In genomic region chr5:122356868-122357267, GRCh38 we compare ENCODE assay signal across 14 cellular contexts. TPM values are rescaled to one million over a fixed set of nuclear protein-coding genes. Genes with fewer than 3 reads are reported as not detected.
DNase-seq lines count a peak whose midpoint lies in the region; ATAC-seq and TF ChIP-seq lines count a peak whose summit lies in the region.
"Had no signal": no experiment of that assay in that cellular context is flagged by ENCODE, and none has a peak within 500 bp of the region (broad histone marks: within the 10 kb centered on the region; RNA-seq: fewer than 3 reads in every experiment).

No MANE protein-coding gene starts in this region.

- H3K9me3 ChIP-seq in H9 (ENCODE audit: control insufficient read depth, low read depth, low read length) = no peaks in the 10 kb centered on the region
- H3K9me3 ChIP-seq in spleen = no peaks in the 10 kb centered on the region
- H3K9me3 ChIP-seq: BLaER1 treated with 17β-estradiol and CSF1 and Interleukin-3, amounts not matched to agents 10 nM and 100 nM had no signal

- H3K23me2 ChIP-seq in H9 (ENCODE audit: insufficient read length, low read depth, low read length, poor library complexity, severe bottlenecking) = no peaks in the 10 kb centered on the region

- H3K4me1 Mint-ChIP-seq in H9 (peaks cover 41 to 55% of the 10 kb centered on the region in 2 experiments), endothelial cell (ENCODE audit: unreplicated experiment) (peaks cover 42% of the 10 kb centered on the region)
- H3K4me1 Mint-ChIP-seq: CD4-positive, CD25-positive, alpha-beta regulatory T cell had no signal

- H3K4me3 ChIP-seq in mesendoderm (ENCODE audit: low read length) (no peak overlapping the region), spleen (no peak overlapping the region)
- H3K4me3 ChIP-seq: BLaER1 treated with 17β-estradiol and CSF1 and Interleukin-3, amounts not matched to agents 10 nM and 100 nM had no signal

- H3K4me1 ChIP-seq in H9 (ENCODE audit: insufficient read depth, low read length) (peaks cover 4% of the 10 kb centered on the region; the same call in 1 of the 2 replicates), mesendoderm (ENCODE audit: control insufficient read depth, low read depth, low read length) (no peaks in the 10 kb centered on the region), spleen (peaks cover 0 to 13% (median 0%) of the 10 kb centered on the region in 6 donors)
- H3K4me1 ChIP-seq: BLaER1 treated with 17β-estradiol and CSF1 and Interleukin-3, amounts not matched to agents 10 nM and 100 nM had no signal

- H3K27ac Mint-ChIP-seq in H9 = peak overlapping the region in 2 of 3 experiments; percentile 44 to 45; a peak in 5 of 7 replicates
- H3K27ac Mint-ChIP-seq in endothelial cell (ENCODE audit: unreplicated experiment) = peak overlapping the region; percentile 22
- H3K27ac Mint-ChIP-seq: CD4-positive, CD25-positive, alpha-beta regulatory T cell had no signal

- H2BK20ac ChIP-seq in H9 (ENCODE audit: low read depth, low read length, poor library complexity, severe bottlenecking) = peak overlapping the region; percentile 26

- no peak overlapping the region for H2BK15ac ChIP-seq in H9 (ENCODE audit: low read depth, low read length)
- no peak overlapping the region for H2BK15ac ChIP-seq in mesendoderm (replicated peaks; ENCODE audit: low read depth)

- no peak overlapping the region for H3K23ac ChIP-seq in H9 (ENCODE audit: insufficient read length, low read depth, low read length)
- no peak overlapping the region for H3K23ac ChIP-seq in mesendoderm (ENCODE audit: low read length)

- H3K4me3 Mint-ChIP-seq in H9 = no peak overlapping the region
- H3K4me3 Mint-ChIP-seq in endothelial cell (ENCODE audit: unreplicated experiment) = no peak overlapping the region
- H3K4me3 Mint-ChIP-seq: CD4-positive, CD25-positive, alpha-beta regulatory T cell had no signal

- intact Hi-C loops in spleen (cut with DNase I; ENCODE audit: low total_unique reads) = no loop called here

- H3K56ac ChIP-seq in H9 (ENCODE audit: insufficient read length, low read depth, low read length) = no peak overlapping the region
- no peak overlapping the region for H3K56ac ChIP-seq in mesendoderm (ENCODE audit: low read length)

- no peak overlapping the region for H3K9ac ChIP-seq in H9 (ENCODE audit: extremely low read depth, insufficient read length, low read length)
- no peak overlapping the region for H3K9ac ChIP-seq in mesendoderm (ENCODE audit: low read length)
- H3K9ac ChIP-seq: BLaER1 treated with 17β-estradiol and CSF1 and Interleukin-3, amounts not matched to agents 10 nM and 100 nM had no signal

- WGBS in H9 (ENCODE audit: extremely low coverage, insufficient read length, low lambda C conversion rate) = no CpG with 5 or more reads among the region's 2 CpGs
- WGBS in mesendoderm (ENCODE audit: extremely low coverage, insufficient coverage, low lambda C conversion rate) = no CpG with 5 or more reads among the region's 2 CpGs
- WGBS in spleen, 5 donors = 47 to 76% (median 61%) methylated on average over 2 of the region's 2 CpGs

- H3K9me3 Mint-ChIP-seq in H9 (no peaks in the 10 kb centered on the region), endothelial cell (ENCODE audit: unreplicated experiment) (no peaks in the 10 kb centered on the region)

- H2BK12ac ChIP-seq in H9 (ENCODE audit: insufficient read length, low read depth, low read length) = no peak overlapping the region

- H3K27me3 ChIP-seq in H9 (ENCODE audit: insufficient read depth, low read length) (no peaks in the 10 kb centered on the region), mesendoderm (ENCODE audit: insufficient read depth, low read length, poor library complexity) (no peaks in the 10 kb centered on the region), spleen (replicated peaks in 1 of 7) (no peaks in the 10 kb centered on the region)
- H3K27me3 ChIP-seq: BLaER1 treated with 17β-estradiol and CSF1 and Interleukin-3, amounts not matched to agents 10 nM and 100 nM had no signal

- H3K27ac ChIP-seq in H9 (ENCODE audit: insufficient read length, low read depth, low read length) (no peak overlapping the region), mesendoderm (ENCODE audit: low read depth, low read length) (no peak overlapping the region), spleen (peak overlapping the region in 7 of 8 donors; percentile 14 to 84 (median 73))
- H3K27ac ChIP-seq: BLaER1 treated with 17β-estradiol and CSF1 and Interleukin-3, amounts not matched to agents 10 nM and 100 nM; HL-60 had no signal

- H3K4me2 ChIP-seq in H9 (ENCODE audit: insufficient read depth, insufficient read length, low read length) = no peak overlapping the region
- H3K4me2 ChIP-seq in mesendoderm (ENCODE audit: low read length) = no peak overlapping the region
- H3K4me2 ChIP-seq: BLaER1 treated with 17β-estradiol and CSF1 and Interleukin-3, amounts not matched to agents 10 nM and 100 nM had no signal

- H3K14ac ChIP-seq in H9 (ENCODE audit: insufficient read depth, low read length) = no peak overlapping the region

- TF ChIP-seq CTCF in H9 (conservative IDR thresholded peaks at IDR 0.05) (no peak), endothelial cell (IDR thresholded peaks at IDR 0.05; ENCODE audit: unreplicated experiment) (no peak), spleen (IDR thresholded peaks at IDR 0.05 in 8 of 11, conservative IDR thresholded peaks at IDR 0.05 in 3 of 11) (no peak)

- no peak overlapping the region for H4K91ac ChIP-seq in H9 (ENCODE audit: insufficient read length, low read depth, low read length)

- H2BK5ac ChIP-seq in H9 (ENCODE audit: insufficient read length, low read length) = no peak overlapping the region
- no peak overlapping the region for H2BK5ac ChIP-seq in mesendoderm (ENCODE audit: low read length)

- H3K79me2 ChIP-seq in H9 (ENCODE audit: insufficient read depth, low read length) (no peaks in the 10 kb centered on the region), mesendoderm (ENCODE audit: control insufficient read depth, insufficient read depth, low read length) (no peaks in the 10 kb centered on the region)

- peak in 1 of 3 donors; percentile 33 for TF ChIP-seq POLR2A in spleen (IDR thresholded peaks at IDR 0.05)

- H3K36me3 Mint-ChIP-seq in H9 (ENCODE audit: insufficient read depth in 1 of 3, low read depth in 3 of 3) = peaks cover 0 to 3% (median 0%) of the 10 kb centered on the region in 3 experiments; a peak in 1 of 7 replicates
- H3K36me3 Mint-ChIP-seq in endothelial cell (ENCODE audit: low read depth, unreplicated experiment) = peaks cover 23% of the 10 kb centered on the region
- H3K36me3 Mint-ChIP-seq: CD4-positive, CD25-positive, alpha-beta regulatory T cell had no signal

- H3T11ph ChIP-seq in H9 (ENCODE audit: low read length) = no peak overlapping the region

- H3K27me3 Mint-ChIP-seq in H9 (ENCODE audit: low read depth) = 0 out of 2 replicates have a peak, but pooled peaks cover 2% of the 10 kb centered on the region
- peaks cover 6% of the 10 kb centered on the region for H3K27me3 Mint-ChIP-seq in endothelial cell (ENCODE audit: unreplicated experiment)
- H3K27me3 Mint-ChIP-seq: CD4-positive, CD25-positive, alpha-beta regulatory T cell had no signal

- H2AK5ac ChIP-seq in H9 (ENCODE audit: insufficient read length, low read length) (no peak overlapping the region), mesendoderm (ENCODE audit: low read length) (no peak overlapping the region)

- no peak for ATAC-seq in GM18868 (IDR thresholded peaks at IDR 0.05; ENCODE audit: unreplicated experiment)
- ATAC-seq: HCT116 had no signal

- H3K79me1 ChIP-seq in H9 (ENCODE audit: insufficient read depth, low read depth, low read length, poor library complexity, severe bottlenecking) (no peaks in the 10 kb centered on the region), mesendoderm (ENCODE audit: low read length) (no peaks in the 10 kb centered on the region)

- H3K4ac ChIP-seq in H9 (ENCODE audit: low read depth, low read length) (no peak overlapping the region), mesendoderm (ENCODE audit: low read depth, low read length) (no peak overlapping the region)

- DNase-seq in H9 (no peak), endothelial cell (ENCODE audit: low spot score) (no peak), mesendoderm (peak; percentile 16), spleen (no peak), NCI-H748 treated with DMSO at 0.1 percent for 48 hours (lab: John Stamatoyannopoulos, UW) (no peak), SHP77 (lab: John Stamatoyannopoulos, UW) (no peak)
- DNase-seq: ACHN; Calu3; CD4-positive, CD25-positive, alpha-beta regulatory T cell; DMS 273 treated with DMSO at 0.1 percent for 48 hours had no signal

- H2AFZ ChIP-seq in H9 (ENCODE audit: low read length) = no peak overlapping the region

- no peak overlapping the region for H2BK120ac ChIP-seq in H9 (ENCODE audit: low read depth, low read length, poor library complexity, severe bottlenecking)
- no peak overlapping the region for H2BK120ac ChIP-seq in mesendoderm (ENCODE audit: low read depth, low read length)

- H4K8ac ChIP-seq in H9 (replicated peaks; ENCODE audit: insufficient read length, low read depth, low read length) (no peak overlapping the region), mesendoderm (ENCODE audit: low read depth, low read length) (no peak overlapping the region)

- H4K5ac ChIP-seq in H9 (ENCODE audit: insufficient read length, low read depth, low read length) = no peak overlapping the region
- H4K5ac ChIP-seq in mesendoderm (ENCODE audit: low read length) = no peak overlapping the region

- H3K18ac ChIP-seq in H9 (ENCODE audit: insufficient read length, low read depth, low read length) (no peak overlapping the region), mesendoderm (ENCODE audit: low read length) (no peak overlapping the region)

- no peaks in the 10 kb centered on the region for H4K20me1 ChIP-seq in H9 (ENCODE audit: control insufficient read depth, insufficient read depth, insufficient read length)
- H4K20me1 ChIP-seq: BLaER1 treated with 17β-estradiol and CSF1 and Interleukin-3, amounts not matched to agents 10 nM and 100 nM had no signal

- H3K36me3 ChIP-seq in mesendoderm (ENCODE audit: control insufficient read depth, insufficient read depth, low read length) = no peaks in the 10 kb centered on the region
- H3K36me3 ChIP-seq in spleen = no peaks in the 10 kb centered on the region
- H3K36me3 ChIP-seq: BLaER1 treated with 17β-estradiol and CSF1 and Interleukin-3, amounts not matched to agents 10 nM and 100 nM had no signal

RNA-seq across cellular contexts. Expression of gene SNCAIP, which starts 44.8 kb away (rescaled TPM):
- total RNA-seq in H9 (2021) = 2.6 and 3.0 TPM in 2 replicates
- 254 TPM for total RNA-seq in endothelial cell (ENCODE audit: unreplicated experiment)
- 1.8 TPM for polyA plus RNA-seq in mesendoderm (2013, experiment 1 of 2)
- 1.7 TPM for polyA plus RNA-seq in mesendoderm (2013, experiment 2 of 2)
- 10 to 100 TPM in 6 of 7 donors, 1 to 10 TPM in 1; 9.9 to 51.3 (median 19.8) TPM for total RNA-seq in spleen
- polyA plus RNA-seq in spleen = 10 to 100 TPM in 1 of 3 donors, 1 to 10 TPM in 2; 5.4 to 12.1 (median 6.9) TPM
- total RNA-seq: Calu3; CD4-positive, CD25-positive, alpha-beta regulatory T cell had no signal
- polyA plus RNA-seq: CD4-positive, CD25-positive, alpha-beta regulatory T cell had no signal

Comparison
In these comparisons a context has a peak if more than half of its experiments do, and no peak if none do; other contexts are left out.
1. H3K27ac ChIP-seq: peak in spleen (7 of 8); none in H9 (single experiment) and mesendoderm (single experiment).